In genomic region chr12:119360366-119360765, GRCh38 we compare ENCODE assay signal across 9 cellular contexts. TPM values are rescaled to one million over a fixed set of nuclear protein-coding genes. Genes with fewer than 3 reads are reported as not detected.
"Had no signal": no experiment of that assay in that cellular context is flagged by ENCODE, and none has a peak within 500 bp of the region (broad histone marks: within the 10 kb centered on the region; RNA-seq: fewer than 3 reads in every experiment).

No MANE protein-coding gene starts in this region.

RNA-seq across cellular contexts. Expression of gene CCDC60, which starts 25.8 kb away (rescaled TPM):
- total RNA-seq: OCI-LY7, PC-3, PC-9, Right ventricle myocardium inferior, Right ventricle myocardium superior, RPMI7951, SJSA1, SK-MEL-5 had no signal
- polyA plus RNA-seq: SK-N-SH had no signal
